ENCODE assay signal across 1 cellular context in genomic region chr5:160269017-160269416, GRCh38.
TF ChIP-seq lines count a peak whose summit lies in the region.

No MANE protein-coding gene starts in this region.

TF ChIP-seq in endothelial cell of umbilical vein, 7 proteins besides CTCF, POLR2A, EP300 and RAD21:
- TF ChIP-seq MYC (IDR thresholded peaks at IDR 0.05; ENCODE audit: low read depth, low read length) (no peak), JUN (IDR thresholded peaks at IDR 0.05; ENCODE audit: borderline replicate concordance, insufficient read depth, insufficient read length, low read depth) (peak; percentile 58), EZH2 (IDR thresholded peaks at IDR 0.05; ENCODE audit: borderline replicate concordance, low read depth, low read length, severe bottlenecking) (no peak), MAX (IDR thresholded peaks at IDR 0.05; ENCODE audit: insufficient read depth, insufficient read length) (no peak), FOS (IDR thresholded peaks at IDR 0.05; ENCODE audit: borderline replicate concordance, insufficient read depth, low read length) (no peak), POLR2AphosphoS5 (IDR thresholded peaks at IDR 0.05; ENCODE audit: insufficient read depth, low read depth, low read length) (peak; percentile 63), GATA2 (IDR thresholded peaks at IDR 0.05; ENCODE audit: insufficient read depth, insufficient read length, low read depth, low read length) (no peak)
